Comparison of ENCODE assay signal across 9 cellular contexts in genomic region chr9:125361837-125362531, GRCh38.
DNase-seq lines count a peak whose midpoint lies in the region; ATAC-seq and TF ChIP-seq lines count a peak whose summit lies in the region.
"Had no signal": no experiment of that assay in that cellular context is flagged by ENCODE, and none has a peak within 500 bp of the region (broad histone marks: within the 10 kb centered on the region; RNA-seq: fewer than 3 reads in every experiment).

No MANE protein-coding gene starts in this region.

- TF ChIP-seq EP300 in Ishikawa (IDR thresholded peaks at IDR 0.05; ENCODE audit: borderline replicate concordance), result no peak

- no peaks in the 10 kb centered on the region for H3K9me3 ChIP-seq in MG63
- H3K9me3 ChIP-seq: tibial artery had no signal

- DNase-seq in DMS 273 (lab: John Stamatoyannopoulos, UW; ENCODE audit: unreplicated experiment), result peak; percentile 59
- peak; percentile 39 for DNase-seq in WTC11 (ENCODE audit: low spot score)
- DNase-seq in memory B cell (ENCODE audit: low spot score in 2 of 2), result no peak
- DNase-seq in caudate nucleus (lab: John Stamatoyannopoulos, UW), result no peak
- DNase-seq in activated CD4-positive, CD25-positive, alpha-beta regulatory T cell (lab: John Stamatoyannopoulos, UW), result no peak
- no peak for DNase-seq in MG63
- DNase-seq: tibial artery had no signal

- CTCF ChIA-PET in WTC11 (lab: Charles Lee), result interaction anchor here (0.5 to 2.5 kb wide), 30 partner anchors 9 to 509 kb away, joined by 3 to 46 read pairs (median 5); partner anchors contain the start of genes GAPVD1, HSPA5, RABEPK and SCAI

- H3K36me3 Mint-ChIP-seq in WTC11 (peaks cover 20% of the 10 kb centered on the region), memory B cell (peaks cover 12% of the 10 kb centered on the region)

- no peaks in the 10 kb centered on the region for H3K9me3 Mint-ChIP-seq in WTC11
- H3K9me3 Mint-ChIP-seq in memory B cell, result no peaks in the 10 kb centered on the region

- TF ChIP-seq CTCF in WTC11 (IDR thresholded peaks at IDR 0.05), result no peak

- peak; percentile 82 for ATAC-seq in WTC11
- ATAC-seq in memory B cell (ENCODE audit: low read depth), result peak; percentile 42
- no peak for ATAC-seq in GM21619 (IDR thresholded peaks at IDR 0.05; ENCODE audit: unreplicated experiment)

- H3K4me3 ChIP-seq in MG63, result no peak overlapping the region
- H3K4me3 ChIP-seq: tibial artery had no signal

- H3K27ac ChIP-seq in caudate nucleus (ENCODE audit: low read depth, low read length), result no peak overlapping the region
- H3K27ac ChIP-seq: tibial artery had no signal

- H3K4me1 Mint-ChIP-seq in WTC11 (peaks cover 7% of the 10 kb centered on the region), memory B cell (no peaks in the 10 kb centered on the region)

- H3K4me3 Mint-ChIP-seq in WTC11 (no peak overlapping the region), memory B cell (no peak overlapping the region)

- no peaks in the 10 kb centered on the region for H3K27me3 Mint-ChIP-seq in WTC11 (ENCODE audit: low read depth)
- no peaks in the 10 kb centered on the region for H3K27me3 Mint-ChIP-seq in memory B cell

- peaks cover 54% of the 10 kb centered on the region for H3K36me3 ChIP-seq in MG63

- TF ChIP-seq RAD21 in Ishikawa (IDR thresholded peaks at IDR 0.05; ENCODE audit: low read depth), result peak; percentile 6; the same call in 1 of the 2 replicates

- no peaks in the 10 kb centered on the region for H3K27me3 ChIP-seq in MG63
- H3K27me3 ChIP-seq: tibial artery had no signal

- H3K27ac Mint-ChIP-seq in WTC11 (peak overlapping the region; percentile 78), memory B cell (peak overlapping the region; percentile 60)

- POLR2A ChIA-PET in WTC11 (lab: Charles Lee), result interaction anchor here (0.6 to 0.9 kb wide), 2 partner anchors 79 to 121 kb away, joined by 3 to 5 read pairs; partner anchors contain the start of gene HSPA5

TF ChIP-seq in Ishikawa, 13 proteins besides CTCF, POLR2A, EP300 and RAD21:
- no peak for TF ChIP-seq EGR1 (IDR thresholded peaks at IDR 0.05)
- TF ChIP-seq ZBTB7A (IDR thresholded peaks at IDR 0.05; ENCODE audit: low read depth), result no peak
- TF ChIP-seq TAF1 (IDR thresholded peaks at IDR 0.05; ENCODE audit: low read depth), result no peak
- no peak for TF ChIP-seq CREB1 (IDR thresholded peaks at IDR 0.05; ENCODE audit: low read depth)
- TF ChIP-seq, protein P1, sequence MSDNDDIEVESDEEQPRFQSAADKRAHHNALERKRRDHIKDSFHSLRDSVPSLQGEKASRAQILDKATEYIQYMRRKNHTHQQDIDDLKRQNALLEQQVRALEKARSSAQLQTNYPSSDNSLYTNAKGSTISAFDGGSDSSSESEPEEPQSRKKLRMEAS (IDR thresholded peaks at IDR 0.05), result no peak
- TF ChIP-seq, protein P2, sequence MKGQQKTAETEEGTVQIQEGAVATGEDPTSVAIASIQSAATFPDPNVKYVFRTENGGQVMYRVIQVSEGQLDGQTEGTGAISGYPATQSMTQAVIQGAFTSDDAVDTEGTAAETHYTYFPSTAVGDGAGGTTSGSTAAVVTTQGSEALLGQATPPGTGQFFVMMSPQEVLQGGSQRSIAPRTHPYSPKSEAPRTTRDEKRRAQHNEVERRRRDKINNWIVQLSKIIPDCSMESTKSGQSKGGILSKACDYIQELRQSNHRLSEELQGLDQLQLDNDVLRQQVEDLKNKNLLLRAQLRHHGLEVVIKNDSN (IDR thresholded peaks at IDR 0.05), result no peak
- TF ChIP-seq FOXM1 (IDR thresholded peaks at IDR 0.05; ENCODE audit: borderline replicate concordance, low read depth), result no peak
- TF ChIP-seq TEAD4 (IDR thresholded peaks at IDR 0.05), result no peak
- TF ChIP-seq, protein P3, sequence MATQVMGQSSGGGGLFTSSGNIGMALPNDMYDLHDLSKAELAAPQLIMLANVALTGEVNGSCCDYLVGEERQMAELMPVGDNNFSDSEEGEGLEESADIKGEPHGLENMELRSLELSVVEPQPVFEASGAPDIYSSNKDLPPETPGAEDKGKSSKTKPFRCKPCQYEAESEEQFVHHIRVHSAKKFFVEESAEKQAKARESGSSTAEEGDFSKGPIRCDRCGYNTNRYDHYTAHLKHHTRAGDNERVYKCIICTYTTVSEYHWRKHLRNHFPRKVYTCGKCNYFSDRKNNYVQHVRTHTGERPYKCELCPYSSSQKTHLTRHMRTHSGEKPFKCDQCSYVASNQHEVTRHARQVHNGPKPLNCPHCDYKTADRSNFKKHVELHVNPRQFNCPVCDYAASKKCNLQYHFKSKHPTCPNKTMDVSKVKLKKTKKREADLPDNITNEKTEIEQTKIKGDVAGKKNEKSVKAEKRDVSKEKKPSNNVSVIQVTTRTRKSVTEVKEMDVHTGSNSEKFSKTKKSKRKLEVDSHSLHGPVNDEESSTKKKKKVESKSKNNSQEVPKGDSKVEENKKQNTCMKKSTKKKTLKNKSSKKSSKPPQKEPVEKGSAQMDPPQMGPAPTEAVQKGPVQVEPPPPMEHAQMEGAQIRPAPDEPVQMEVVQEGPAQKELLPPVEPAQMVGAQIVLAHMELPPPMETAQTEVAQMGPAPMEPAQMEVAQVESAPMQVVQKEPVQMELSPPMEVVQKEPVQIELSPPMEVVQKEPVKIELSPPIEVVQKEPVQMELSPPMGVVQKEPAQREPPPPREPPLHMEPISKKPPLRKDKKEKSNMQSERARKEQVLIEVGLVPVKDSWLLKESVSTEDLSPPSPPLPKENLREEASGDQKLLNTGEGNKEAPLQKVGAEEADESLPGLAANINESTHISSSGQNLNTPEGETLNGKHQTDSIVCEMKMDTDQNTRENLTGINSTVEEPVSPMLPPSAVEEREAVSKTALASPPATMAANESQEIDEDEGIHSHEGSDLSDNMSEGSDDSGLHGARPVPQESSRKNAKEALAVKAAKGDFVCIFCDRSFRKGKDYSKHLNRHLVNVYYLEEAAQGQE (IDR thresholded peaks at IDR 0.05; ENCODE audit: low read depth), result no peak
- TF ChIP-seq NFIC (IDR thresholded peaks at IDR 0.05), result no peak
- TF ChIP-seq CEBPB (IDR thresholded peaks at IDR 0.05), result no peak
- TF ChIP-seq YY1 (IDR thresholded peaks at IDR 0.05; ENCODE audit: low read depth), result no peak
- TF ChIP-seq TCF12 (IDR thresholded peaks at IDR 0.05; ENCODE audit: low read depth), result no peak

TF ChIP-seq in WTC11, 78 proteins besides CTCF, POLR2A, EP300 and RAD21 (continues in another document):
- no peak for TF ChIP-seq CDX4 (CRISPR knock-in tag; IDR thresholded peaks at IDR 0.05; ENCODE audit: borderline replicate concordance)
- TF ChIP-seq ZBTB21 (CRISPR knock-in tag; IDR thresholded peaks at IDR 0.05; ENCODE audit: borderline replicate concordance), result no peak
- no peak for TF ChIP-seq KAT7 (CRISPR knock-in tag; IDR thresholded peaks at IDR 0.05; ENCODE audit: borderline replicate concordance)
- TF ChIP-seq, protein P4, sequence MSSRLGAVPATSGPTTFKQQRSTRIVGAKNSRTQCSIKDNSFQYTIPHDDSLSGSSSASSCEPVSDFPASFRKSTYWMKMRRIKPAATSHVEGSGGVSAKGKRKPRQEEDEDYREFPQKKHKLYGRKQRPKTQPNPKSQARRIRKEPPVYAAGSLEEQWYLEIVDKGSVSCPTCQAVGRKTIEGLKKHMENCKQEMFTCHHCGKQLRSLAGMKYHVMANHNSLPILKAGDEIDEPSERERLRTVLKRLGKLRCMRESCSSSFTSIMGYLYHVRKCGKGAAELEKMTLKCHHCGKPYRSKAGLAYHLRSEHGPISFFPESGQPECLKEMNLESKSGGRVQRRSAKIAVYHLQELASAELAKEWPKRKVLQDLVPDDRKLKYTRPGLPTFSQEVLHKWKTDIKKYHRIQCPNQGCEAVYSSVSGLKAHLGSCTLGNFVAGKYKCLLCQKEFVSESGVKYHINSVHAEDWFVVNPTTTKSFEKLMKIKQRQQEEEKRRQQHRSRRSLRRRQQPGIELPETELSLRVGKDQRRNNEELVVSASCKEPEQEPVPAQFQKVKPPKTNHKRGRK (CRISPR knock-in tag; IDR thresholded peaks at IDR 0.05; ENCODE audit: borderline replicate concordance), result no peak
- no peak for TF ChIP-seq SP1 (CRISPR knock-in tag; conservative IDR thresholded peaks at IDR 0.05)
- no peak for TF ChIP-seq NFE2L1 (CRISPR knock-in tag; IDR thresholded peaks at IDR 0.05)
- TF ChIP-seq CREB1 (CRISPR knock-in tag; IDR thresholded peaks at IDR 0.05), result no peak
- TF ChIP-seq TEAD1 (CRISPR knock-in tag; IDR thresholded peaks at IDR 0.05), result no peak
- TF ChIP-seq SOX15 (CRISPR knock-in tag; IDR thresholded peaks at IDR 0.05), result no peak
- no peak for TF ChIP-seq ZNF671 (CRISPR knock-in tag; IDR thresholded peaks at IDR 0.05)
- TF ChIP-seq, protein P5, sequence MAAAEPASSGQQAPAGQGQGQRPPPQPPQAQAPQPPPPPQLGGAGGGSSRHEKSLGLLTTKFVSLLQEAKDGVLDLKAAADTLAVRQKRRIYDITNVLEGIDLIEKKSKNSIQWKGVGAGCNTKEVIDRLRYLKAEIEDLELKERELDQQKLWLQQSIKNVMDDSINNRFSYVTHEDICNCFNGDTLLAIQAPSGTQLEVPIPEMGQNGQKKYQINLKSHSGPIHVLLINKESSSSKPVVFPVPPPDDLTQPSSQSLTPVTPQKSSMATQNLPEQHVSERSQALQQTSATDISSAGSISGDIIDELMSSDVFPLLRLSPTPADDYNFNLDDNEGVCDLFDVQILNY (CRISPR knock-in tag; IDR thresholded peaks at IDR 0.05), result no peak
- no peak for TF ChIP-seq ZNF138 (CRISPR knock-in tag; conservative IDR thresholded peaks at IDR 0.05)
- TF ChIP-seq IRF1 (CRISPR knock-in tag; IDR thresholded peaks at IDR 0.05), result no peak

Comparison
In these comparisons a context has a peak if more than half of its experiments do, and no peak if none do; other contexts are left out.
1. DNase-seq: peak in DMS 273 (single experiment) and WTC11 (single experiment); none in memory B cell (0 of 2), caudate nucleus (0 of 61), activated CD4-positive, CD25-positive, alpha-beta regulatory T cell (0 of 4) and MG63 (single experiment).